13 cellular contexts compared by ENCODE assay signal in the genomic region with DNA sequence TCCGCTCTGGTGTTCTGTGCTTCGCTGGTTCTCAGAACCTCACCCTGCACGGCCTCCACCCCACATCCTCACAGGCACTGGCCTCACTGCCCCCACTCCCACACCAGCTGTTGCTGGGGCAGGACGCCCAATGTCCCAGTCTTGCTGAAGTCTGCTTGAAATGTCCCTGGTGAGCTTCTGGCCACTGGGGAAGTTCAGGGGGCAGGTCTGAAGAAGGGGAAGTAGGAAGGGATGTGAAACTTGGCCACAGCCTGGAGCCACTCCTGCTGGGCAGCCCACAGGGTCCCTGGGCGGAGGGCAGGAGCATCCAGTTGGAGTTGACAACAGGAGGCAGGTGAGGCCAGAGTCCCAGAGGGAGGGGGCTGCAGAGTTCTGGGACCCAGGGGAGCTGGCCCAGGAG. TPM values are rescaled to one million over a fixed set of nuclear protein-coding genes. Genes with fewer than 3 reads are reported as not detected.
DNase-seq lines count a peak whose midpoint lies in the region; ATAC-seq and TF ChIP-seq lines count a peak whose summit lies in the region.
"Had no signal": no experiment of that assay in that cellular context is flagged by ENCODE, and none has a peak within 500 bp of the region (broad histone marks: within the 10 kb centered on the region; RNA-seq: fewer than 3 reads in every experiment).

A gene with protein sequence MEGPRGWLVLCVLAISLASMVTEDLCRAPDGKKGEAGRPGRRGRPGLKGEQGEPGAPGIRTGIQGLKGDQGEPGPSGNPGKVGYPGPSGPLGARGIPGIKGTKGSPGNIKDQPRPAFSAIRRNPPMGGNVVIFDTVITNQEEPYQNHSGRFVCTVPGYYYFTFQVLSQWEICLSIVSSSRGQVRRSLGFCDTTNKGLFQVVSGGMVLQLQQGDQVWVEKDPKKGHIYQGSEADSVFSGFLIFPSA (plus strand): TSS at position 260 of the 400 bp plus-strand sequence. CDS start 989 bp downstream, outside the sequence.

- no peaks in the 10 kb centered on the region for H3K9me3 ChIP-seq in gastroesophageal sphincter
- H3K9me3 ChIP-seq in muscle layer of duodenum (ENCODE audit: control insufficient read depth in 1 of 2, low read length in 2 of 2): no peaks in the 10 kb centered on the region
- no peaks in the 10 kb centered on the region for H3K9me3 ChIP-seq in thoracic aorta
- H3K9me3 ChIP-seq in CD4-positive, alpha-beta memory T cell (ENCODE audit: control insufficient read depth in 1 of 2, low read length in 2 of 2): no peaks in the 10 kb centered on the region

- ATAC-seq in gastroesophageal sphincter: peak; percentile 78
- no peak for ATAC-seq in thoracic aorta (ENCODE audit: insufficient number of reproducible peaks, low FRiP score, low read depth)

- TF ChIP-seq CTCF in gastroesophageal sphincter (IDR thresholded peaks at IDR 0.05) (no peak), thoracic aorta (IDR thresholded peaks at IDR 0.05) (no peak)

- peak within 1 kb of the TSS in 1 of 2 donors; percentile 38 for H3K4me3 ChIP-seq in gastroesophageal sphincter
- H3K4me3 ChIP-seq in muscle layer of duodenum (ENCODE audit: low read depth in 1 of 2, low read length in 2 of 2): peak within 1 kb of the TSS; percentile 15 to 55
- peak within 1 kb of the TSS; percentile 60 for H3K4me3 ChIP-seq in thoracic aorta
- H3K4me3 ChIP-seq in CD4-positive, alpha-beta memory T cell (ENCODE audit: low read length in 2 of 2): no peak within 1 kb of the TSS
- no peak within 1 kb of the TSS for H3K4me3 ChIP-seq in H7 (ENCODE audit: insufficient read depth, low read depth, low read length)
- H3K4me3 ChIP-seq: SK-N-MC had no signal

- WGBS in gastroesophageal sphincter (ENCODE audit: low coverage in 1 of 2), 2 donors: 24 to 26% methylated on average over 3 of the region's 5 CpGs

- H3K27me3 ChIP-seq in gastroesophageal sphincter: peaks cover 80% of the 10 kb centered on the region
- H3K27me3 ChIP-seq in muscle layer of duodenum (ENCODE audit: low read depth, low read length): no peaks in the 10 kb centered on the region
- H3K27me3 ChIP-seq in thoracic aorta (replicated peaks; ENCODE audit: insufficient read depth): no peaks in the 10 kb centered on the region
- no peaks in the 10 kb centered on the region for H3K27me3 ChIP-seq in CD4-positive, alpha-beta memory T cell (ENCODE audit: insufficient read depth, low read length)
- H3K27me3 ChIP-seq in H7 (ENCODE audit: control insufficient read depth, insufficient read depth, low read length): no peaks in the 10 kb centered on the region

- no peaks in the 10 kb centered on the region for H3K9me3 Mint-ChIP-seq in CD4-positive, alpha-beta memory T cell
- H3K9me3 Mint-ChIP-seq: activated CD4-positive, alpha-beta T cell treated with anti-CD3 and anti-CD28 coated beads, Interleukin-2, amount 10 ng/mL, durations not matched to agents 7 days and 5 days had no signal

- intact Hi-C loops in CD4-positive, alpha-beta memory T cell (cut with micrococcal nuclease): no loop called here

- peak in 1 of 2 donors; percentile 24 for TF ChIP-seq POLR2A in gastroesophageal sphincter (IDR thresholded peaks at IDR 0.05)

- DNase-seq in NOMO-1 treated with DMSO at 0.1 percent for 48 hours (lab: John Stamatoyannopoulos, UW; ENCODE audit: unreplicated experiment) (peak; percentile 64), thoracic aorta (ENCODE audit: low spot score) (no peak), A172 (ENCODE audit: low spot score) (no peak), H7 (no peak)
- DNase-seq in CD4-positive, alpha-beta memory T cell: no peak
- DNase-seq in activated CD4-positive, CD25-positive, alpha-beta regulatory T cell (lab: John Stamatoyannopoulos, UW): no peak
- DNase-seq: activated CD4-positive, alpha-beta T cell treated with anti-CD3 and anti-CD28 coated beads, Interleukin-2, amount 10 ng/mL, durations not matched to agents 7 days and 5 days; activated gamma-delta T cell treated with Interleukin-2 at 50 U/mL for 16 hours; stimulated activated naive CD4-positive, alpha-beta T cell had no signal

- H3K36me3 ChIP-seq in gastroesophageal sphincter: no peaks in the 10 kb centered on the region
- no peaks in the 10 kb centered on the region for H3K36me3 ChIP-seq in muscle layer of duodenum (ENCODE audit: control insufficient read depth in 1 of 2, insufficient read depth in 2 of 2, low read length in 2 of 2)
- H3K36me3 ChIP-seq in thoracic aorta: no peaks in the 10 kb centered on the region
- H3K36me3 ChIP-seq in CD4-positive, alpha-beta memory T cell (ENCODE audit: insufficient read depth, low read length): no peaks in the 10 kb centered on the region
- H3K36me3 ChIP-seq in H7 (replicated peaks; ENCODE audit: control insufficient read depth, insufficient read depth, low read length): no peaks in the 10 kb centered on the region

- H3K36me3 Mint-ChIP-seq in CD4-positive, alpha-beta memory T cell: no peaks in the 10 kb centered on the region

- H3K4me1 Mint-ChIP-seq in CD4-positive, alpha-beta memory T cell: no peaks in the 10 kb centered on the region
- H3K4me1 Mint-ChIP-seq: activated CD4-positive, alpha-beta T cell treated with anti-CD3 and anti-CD28 coated beads, Interleukin-2, amount 10 ng/mL, durations not matched to agents 7 days and 5 days had no signal

- CTCF ChIA-PET in CD4-positive, alpha-beta memory T cell (lab: Charles Lee; ENCODE audit: partially characterized antibody): no interaction called here

- TF ChIP-seq EP300 in gastroesophageal sphincter (IDR thresholded peaks at IDR 0.05): no peak

- H3K27ac Mint-ChIP-seq in CD4-positive, alpha-beta memory T cell: no peak within 1 kb of the TSS
- H3K27ac Mint-ChIP-seq: activated CD4-positive, alpha-beta T cell treated with anti-CD3 and anti-CD28 coated beads, Interleukin-2, amount 10 ng/mL, durations not matched to agents 7 days and 5 days had no signal

- no peak within 1 kb of the TSS for H3K4me3 Mint-ChIP-seq in CD4-positive, alpha-beta memory T cell
- H3K4me3 Mint-ChIP-seq: activated CD4-positive, alpha-beta T cell treated with anti-CD3 and anti-CD28 coated beads, Interleukin-2, amount 10 ng/mL, durations not matched to agents 7 days and 5 days had no signal

- H3K4me1 ChIP-seq in gastroesophageal sphincter: no peaks in the 10 kb centered on the region
- no peaks in the 10 kb centered on the region for H3K4me1 ChIP-seq in muscle layer of duodenum (ENCODE audit: control insufficient read depth in 1 of 2, insufficient read depth in 2 of 2, low read length in 2 of 2)
- H3K4me1 ChIP-seq in thoracic aorta (ENCODE audit: control insufficient read depth in 1 of 2, low read depth in 2 of 2): no peaks in the 10 kb centered on the region
- H3K4me1 ChIP-seq in CD4-positive, alpha-beta memory T cell (ENCODE audit: insufficient read depth, low read length): no peaks in the 10 kb centered on the region

- POLR2A ChIA-PET in CD4-positive, alpha-beta memory T cell (lab: Charles Lee; ENCODE audit: partially characterized antibody): no interaction called here

- H3K27me3 Mint-ChIP-seq in CD4-positive, alpha-beta memory T cell: peaks cover 16 to 23% of the 10 kb centered on the region in 2 donors

- H3K27ac ChIP-seq in gastroesophageal sphincter: peak within 1 kb of the TSS in 1 of 4 donors; percentile 19
- H3K27ac ChIP-seq in muscle layer of duodenum (ENCODE audit: low read length): peak within 1 kb of the TSS; percentile 19
- no peak within 1 kb of the TSS for H3K27ac ChIP-seq in thoracic aorta
- no peak within 1 kb of the TSS for H3K27ac ChIP-seq in CD4-positive, alpha-beta memory T cell (ENCODE audit: low read depth, low read length)
- H3K27ac ChIP-seq: SK-N-MC had no signal

RNA-seq across cellular contexts. Expression of the gene that starts here (rescaled TPM):
- 100 to 1,000 TPM in 3 of 4 donors, 10 to 100 TPM in 1; 22.6 to 453 (median 190) TPM for total RNA-seq in gastroesophageal sphincter
- total RNA-seq in thoracic aorta: 100 to 1,000 TPM; 234 to 501 TPM
- not detected in 2 replicates for total RNA-seq in A172 (2014; rRNA removed; shearing (Covaris generic))
- total RNA-seq in CD4-positive, alpha-beta memory T cell: 1 to 10 TPM; 1.2 to 2.2 TPM
- polyA plus RNA-seq in CD4-positive, alpha-beta memory T cell: not detected
- not detected in 2 replicates for total RNA-seq in H7 (2014; rRNA removed; shearing (Covaris generic))
- total RNA-seq: activated CD4-positive, alpha-beta T cell treated with anti-CD3 and anti-CD28 coated beads, Interleukin-2, amount 10 ng/mL, durations not matched to agents 7 days and 5 days; M059J had no signal

Comparison
In these comparisons a context has a peak if more than half of its experiments do, and no peak if none do; other contexts are left out.
1. RNA of the gene that starts here (total RNA-seq): 234 to 501 TPM in thoracic aorta and 22.6 to 453 TPM in gastroesophageal sphincter; 1.2 to 2.2 TPM in CD4-positive, alpha-beta memory T cell, not detected in A172 and not detected in H7; every median in the first group is over 4 times any median in the second.
2. H3K4me3 ChIP-seq: peak in muscle layer of duodenum (2 of 2) and thoracic aorta (single experiment); none in CD4-positive, alpha-beta memory T cell (0 of 2) and H7 (single experiment).